24 cellular contexts compared by ENCODE assay signal in genomic region chr2:172489682-172490081, GRCh38.
A peak's percentile ranks its signal among the peaks of the same experiment; 100 is the strongest.
DNase-seq lines count a peak whose midpoint lies in the region; TF ChIP-seq lines count a peak whose summit lies in the region.
"Had no signal": no experiment of that assay in that cellular context is flagged by ENCODE, and none has a peak within 500 bp of the region (broad histone marks: within the 10 kb centered on the region; RNA-seq: fewer than 3 reads in every experiment).

No MANE protein-coding gene starts in this region.

- intact Hi-C loops in breast epithelium (cut with DNase I; ENCODE audit: low total_unique reads): no loop called here

- no peak overlapping the region for H3K9ac ChIP-seq in adipocyte (ENCODE audit: low read length)

- H3K9me3 ChIP-seq in adipocyte (ENCODE audit: control insufficient read depth, low read length) (no peaks in the 10 kb centered on the region), breast epithelium (no peaks in the 10 kb centered on the region)
- H3K9me3 ChIP-seq: A549, right atrium auricular region, uterus had no signal

- TF ChIP-seq POLR2A in breast epithelium (IDR thresholded peaks at IDR 0.05): no peak

- H3K27ac ChIP-seq in breast epithelium: no peak overlapping the region
- H3K27ac ChIP-seq: A549, right atrium auricular region, uterus had no signal

- no peaks in the 10 kb centered on the region for H3K27me3 Mint-ChIP-seq in activated T-cell treated with anti-CD3 and anti-CD28 coated beads, Interleukin-2, amount 50 U/mL, for 24 hours
- H3K27me3 Mint-ChIP-seq: activated CD4-positive, alpha-beta T cell treated with anti-CD3 and anti-CD28 coated beads, Interleukin-2, amount 10 ng/mL, durations not matched to agents 7 days and 5 days; central memory CD8-positive, alpha-beta T cell had no signal

- peaks cover 76% of the 10 kb centered on the region for H3K36me3 Mint-ChIP-seq in activated T-cell treated with anti-CD3 and anti-CD28 coated beads, Interleukin-2, amount 50 U/mL, for 24 hours (ENCODE audit: low read depth)

- H3K9me3 Mint-ChIP-seq in activated T-cell treated with anti-CD3 and anti-CD28 coated beads, Interleukin-2, amount 50 U/mL, for 24 hours: no peaks in the 10 kb centered on the region
- H3K9me3 Mint-ChIP-seq: activated CD4-positive, alpha-beta T cell treated with anti-CD3 and anti-CD28 coated beads, Interleukin-2, amount 10 ng/mL, durations not matched to agents 7 days and 5 days; CD8-positive, alpha-beta memory T cell; central memory CD8-positive, alpha-beta T cell; H9 had no signal

- no peak overlapping the region for H3K4me3 Mint-ChIP-seq in activated T-cell treated with anti-CD3 and anti-CD28 coated beads, Interleukin-2, amount 50 U/mL, for 24 hours
- H3K4me3 Mint-ChIP-seq: activated CD4-positive, alpha-beta T cell treated with anti-CD3 and anti-CD28 coated beads, Interleukin-2, amount 10 ng/mL, durations not matched to agents 7 days and 5 days; CD8-positive, alpha-beta memory T cell; central memory CD8-positive, alpha-beta T cell; H9 had no signal

- no peak for DNase-seq in activated T-cell treated with anti-CD3 and anti-CD28 coated beads, Interleukin-2, amount 50 U/mL, for 24 hours
- DNase-seq in activated T-cell treated with anti-CD3 and anti-CD28 coated beads, Interleukin-2, amount 50 U/mL, for 1 hour: no peak
- DNase-seq in HCEC 1CT (peak; percentile 1), adipocyte (ENCODE audit: low read depth) (peak; percentile 10), renal cortical epithelial cell (ENCODE audit: low read depth) (peak; percentile 22), cerebellar nuclear complex (lab: John Stamatoyannopoulos, UW) (no peak), DMS53 (lab: John Stamatoyannopoulos, UW) (no peak), breast epithelium (ENCODE audit: low spot score in 2 of 2) (no peak)
- DNase-seq: activated CD4-positive, alpha-beta T cell treated with anti-CD3 and anti-CD28 coated beads, Interleukin-2, amount 10 ng/mL, durations not matched to agents 7 days and 5 days; activated CD8-positive, alpha-beta memory T cell treated with anti-CD3 and anti-CD28 coated beads, Interleukin-2, amount 50 U/mL, for 4 hours; activated gamma-delta T cell treated with Interleukin-2 at 50 U/mL for 16 hours; aorta; CD8-positive, alpha-beta memory T cell; DMS79; H9; left colon; mesenchymal stem cell; NCI-H1417 treated with DMSO at 0.1 percent for 48 hours; NCI-H524; stimulated activated CD8-positive, alpha-beta memory T cell treated with anti-CD3 and anti-CD28 coated beads, Interleukin-4, amount 100 ng/mL, for 48 hours; uterus had no signal

- H3K36me3 ChIP-seq in adipocyte (ENCODE audit: control insufficient read depth, insufficient read depth, low read length, severe bottlenecking) (no peaks in the 10 kb centered on the region), breast epithelium (no peaks in the 10 kb centered on the region)
- H3K36me3 ChIP-seq: uterus had no signal

- H3K4me1 ChIP-seq in adipocyte (ENCODE audit: control insufficient read depth, insufficient read depth, low read length): no peaks in the 10 kb centered on the region
- H3K4me1 ChIP-seq in breast epithelium: no peaks in the 10 kb centered on the region
- H3K4me1 ChIP-seq: A549, right atrium auricular region, uterus had no signal

- peaks cover 58% of the 10 kb centered on the region for H3K4me1 Mint-ChIP-seq in activated T-cell treated with anti-CD3 and anti-CD28 coated beads, Interleukin-2, amount 50 U/mL, for 24 hours (ENCODE audit: low read depth)
- H3K4me1 Mint-ChIP-seq: H9 had no signal

- TF ChIP-seq CTCF in breast epithelium (IDR thresholded peaks at IDR 0.05): no peak

- H3K4me3 ChIP-seq in adipocyte (ENCODE audit: low read length): no peak overlapping the region
- H3K4me3 ChIP-seq in breast epithelium: no peak overlapping the region
- H3K4me3 ChIP-seq: A549, right atrium auricular region, uterus had no signal

- H3K27me3 ChIP-seq in adipocyte (replicated peaks; ENCODE audit: control insufficient read depth, insufficient read depth, low read length): no peaks in the 10 kb centered on the region
- no peaks in the 10 kb centered on the region for H3K27me3 ChIP-seq in breast epithelium
- H3K27me3 ChIP-seq: right atrium auricular region, uterus had no signal

- peak overlapping the region; percentile 3 for H3K27ac Mint-ChIP-seq in activated T-cell treated with anti-CD3 and anti-CD28 coated beads, Interleukin-2, amount 50 U/mL, for 24 hours
- H3K27ac Mint-ChIP-seq: activated CD4-positive, alpha-beta T cell treated with anti-CD3 and anti-CD28 coated beads, Interleukin-2, amount 10 ng/mL, durations not matched to agents 7 days and 5 days; H9 had no signal

Comparison
In these comparisons a context has a peak if more than half of its experiments do, and no peak if none do; other contexts are left out.
1. DNase-seq: peak in HCEC 1CT (single experiment), adipocyte (single experiment) and renal cortical epithelial cell (single experiment); none in activated T-cell treated with anti-CD3 and anti-CD28 coated beads, Interleukin-2, amount 50 U/mL, for 24 hours (single experiment), activated T-cell treated with anti-CD3 and anti-CD28 coated beads, Interleukin-2, amount 50 U/mL, for 1 hour (single experiment), cerebellar nuclear complex (0 of 2), DMS53 (single experiment) and breast epithelium (0 of 2).